ENCODE assay signal across 1 cellular context in the genomic region with DNA sequence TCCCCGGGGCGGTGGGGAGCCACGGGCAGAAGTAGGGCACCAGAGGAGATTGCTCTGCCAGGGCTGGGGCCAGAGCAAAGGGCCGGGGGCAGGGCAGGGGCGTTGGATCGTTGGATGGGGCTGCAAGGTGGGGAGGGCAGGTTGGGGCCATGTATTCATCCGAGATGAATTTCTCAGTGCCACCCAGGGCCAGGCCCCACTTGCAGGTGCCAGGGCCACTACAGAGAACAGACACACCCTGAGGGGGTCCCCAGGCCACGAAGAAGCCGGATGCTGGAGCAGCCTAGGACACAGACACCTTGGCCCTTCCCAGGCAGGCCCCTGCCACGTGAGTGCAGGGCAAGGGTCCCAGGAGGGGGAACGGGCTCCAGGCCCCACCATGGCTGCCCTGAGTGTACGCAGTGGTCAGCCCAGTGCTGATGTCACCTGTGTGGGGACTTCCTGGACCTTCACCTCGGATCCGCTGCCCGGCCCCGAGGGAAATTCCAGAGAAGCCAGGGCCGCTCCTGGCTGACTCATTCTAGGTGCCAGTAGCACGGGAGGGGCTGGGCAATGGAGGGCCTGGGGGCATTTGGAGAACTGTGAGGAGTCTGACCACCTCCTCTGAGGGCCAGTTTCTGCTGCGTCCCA.
TF ChIP-seq lines count a peak whose summit lies in the region.

No MANE protein-coding gene starts in this region.

TF ChIP-seq in HepG2, 621 proteins besides CTCF, POLR2A, EP300 and RAD21 (continued from another document and continues in another):
- TF ChIP-seq, protein P1, sequence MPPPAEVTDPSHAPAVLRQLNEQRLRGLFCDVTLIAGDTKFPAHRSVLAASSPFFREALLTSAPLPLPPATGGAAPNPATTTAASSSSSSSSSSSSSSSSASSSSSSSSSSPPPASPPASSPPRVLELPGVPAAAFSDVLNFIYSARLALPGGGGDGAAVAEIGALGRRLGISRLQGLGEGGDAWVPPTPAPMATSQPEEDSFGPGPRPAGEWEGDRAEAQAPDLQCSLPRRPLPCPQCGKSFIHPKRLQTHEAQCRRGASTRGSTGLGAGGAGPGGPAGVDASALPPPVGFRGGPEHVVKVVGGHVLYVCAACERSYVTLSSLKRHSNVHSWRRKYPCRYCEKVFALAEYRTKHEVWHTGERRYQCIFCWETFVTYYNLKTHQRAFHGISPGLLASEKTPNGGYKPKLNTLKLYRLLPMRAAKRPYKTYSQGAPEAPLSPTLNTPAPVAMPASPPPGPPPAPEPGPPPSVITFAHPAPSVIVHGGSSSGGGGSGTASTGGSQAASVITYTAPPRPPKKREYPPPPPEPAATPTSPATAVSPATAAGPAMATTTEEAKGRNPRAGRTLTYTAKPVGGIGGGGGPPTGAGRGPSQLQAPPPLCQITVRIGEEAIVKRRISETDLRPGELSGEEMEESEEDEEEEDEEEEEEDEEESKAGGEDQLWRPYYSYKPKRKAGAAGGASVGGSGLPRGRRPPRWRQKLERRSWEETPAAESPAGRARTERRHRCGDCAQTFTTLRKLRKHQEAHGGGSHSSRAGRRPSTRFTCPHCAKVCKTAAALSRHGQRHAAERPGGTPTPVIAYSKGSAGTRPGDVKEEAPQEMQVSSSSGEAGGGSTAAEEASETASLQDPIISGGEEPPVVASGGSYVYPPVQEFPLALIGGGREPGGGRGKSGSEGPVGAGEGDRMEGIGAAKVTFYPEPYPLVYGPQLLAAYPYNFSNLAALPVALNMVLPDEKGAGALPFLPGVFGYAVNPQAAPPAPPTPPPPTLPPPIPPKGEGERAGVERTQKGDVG (CRISPR knock-in tag; IDR thresholded peaks at IDR 0.05; ENCODE audit: borderline replicate concordance) = no peak
- peak; percentile 70; the same call in 1 of the 2 replicates for TF ChIP-seq ZBTB7B (CRISPR knock-in tag; IDR thresholded peaks at IDR 0.05)
- no peak for TF ChIP-seq JDP2 (CRISPR knock-in tag; IDR thresholded peaks at IDR 0.05; ENCODE audit: borderline replicate concordance)
- 0 out of 2 replicates have a peak, but pooled peaks have one; percentile 33 for TF ChIP-seq ZNF234 (CRISPR knock-in tag; conservative IDR thresholded peaks at IDR 0.05)
- no peak for TF ChIP-seq TSC22D2 (CRISPR knock-in tag; IDR thresholded peaks at IDR 0.05; ENCODE audit: borderline replicate concordance)
- no peak for TF ChIP-seq SALL2 (CRISPR knock-in tag; IDR thresholded peaks at IDR 0.05)
- peak; percentile 38 for TF ChIP-seq MEF2D (CRISPR knock-in tag; IDR thresholded peaks at IDR 0.05)
- peak; percentile 49; the same call in 1 of the 2 replicates for TF ChIP-seq ZFP36L1 (CRISPR knock-in tag; IDR thresholded peaks at IDR 0.05)
- no peak for TF ChIP-seq PLRG1 (conservative IDR thresholded peaks at IDR 0.05)
- no peak for TF ChIP-seq ZNF432 (CRISPR knock-in tag; IDR thresholded peaks at IDR 0.05; ENCODE audit: borderline replicate concordance)
- no peak for TF ChIP-seq ZNF839 (CRISPR knock-in tag; IDR thresholded peaks at IDR 0.05; ENCODE audit: borderline replicate concordance)
- TF ChIP-seq FOXO4 (CRISPR knock-in tag; conservative IDR thresholded peaks at IDR 0.05) = no peak
- TF ChIP-seq, protein P2, sequence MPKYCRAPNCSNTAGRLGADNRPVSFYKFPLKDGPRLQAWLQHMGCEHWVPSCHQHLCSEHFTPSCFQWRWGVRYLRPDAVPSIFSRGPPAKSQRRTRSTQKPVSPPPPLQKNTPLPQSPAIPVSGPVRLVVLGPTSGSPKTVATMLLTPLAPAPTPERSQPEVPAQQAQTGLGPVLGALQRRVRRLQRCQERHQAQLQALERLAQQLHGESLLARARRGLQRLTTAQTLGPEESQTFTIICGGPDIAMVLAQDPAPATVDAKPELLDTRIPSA (CRISPR knock-in tag; IDR thresholded peaks at IDR 0.05; ENCODE audit: borderline replicate concordance) = no peak
- peak; percentile 73; the same call in 1 of the 2 replicates for TF ChIP-seq ZNF607 (CRISPR knock-in tag; IDR thresholded peaks at IDR 0.05; ENCODE audit: borderline replicate concordance)
- peak; percentile 52 for TF ChIP-seq ZNF18 (CRISPR knock-in tag; IDR thresholded peaks at IDR 0.05; ENCODE audit: insufficient replicate concordance)
- TF ChIP-seq GTF2F1 (IDR thresholded peaks at IDR 0.05; ENCODE audit: low read length) = no peak
- no peak for TF ChIP-seq MLLT10 (CRISPR knock-in tag; IDR thresholded peaks at IDR 0.05)
- TF ChIP-seq, protein P3, sequence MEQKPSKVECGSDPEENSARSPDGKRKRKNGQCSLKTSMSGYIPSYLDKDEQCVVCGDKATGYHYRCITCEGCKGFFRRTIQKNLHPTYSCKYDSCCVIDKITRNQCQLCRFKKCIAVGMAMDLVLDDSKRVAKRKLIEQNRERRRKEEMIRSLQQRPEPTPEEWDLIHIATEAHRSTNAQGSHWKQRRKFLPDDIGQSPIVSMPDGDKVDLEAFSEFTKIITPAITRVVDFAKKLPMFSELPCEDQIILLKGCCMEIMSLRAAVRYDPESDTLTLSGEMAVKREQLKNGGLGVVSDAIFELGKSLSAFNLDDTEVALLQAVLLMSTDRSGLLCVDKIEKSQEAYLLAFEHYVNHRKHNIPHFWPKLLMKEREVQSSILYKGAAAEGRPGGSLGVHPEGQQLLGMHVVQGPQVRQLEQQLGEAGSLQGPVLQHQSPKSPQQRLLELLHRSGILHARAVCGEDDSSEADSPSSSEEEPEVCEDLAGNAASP (CRISPR knock-in tag; IDR thresholded peaks at IDR 0.05; ENCODE audit: borderline replicate concordance) = peak; percentile 33; the same call in 1 of the 2 replicates
- TF ChIP-seq SMAD1 (CRISPR knock-in tag; IDR thresholded peaks at IDR 0.05; ENCODE audit: borderline replicate concordance, low read depth) = no peak
- no peak for TF ChIP-seq TBX3 (IDR thresholded peaks at IDR 0.05; ENCODE audit: borderline replicate concordance)
- no peak for TF ChIP-seq GMEB1 (CRISPR knock-in tag; IDR thresholded peaks at IDR 0.05; ENCODE audit: borderline replicate concordance)
- no peak for TF ChIP-seq RERE (CRISPR knock-in tag; IDR thresholded peaks at IDR 0.05; ENCODE audit: low read depth)
- TF ChIP-seq NRL (CRISPR knock-in tag; IDR thresholded peaks at IDR 0.05; ENCODE audit: borderline replicate concordance) = no peak
- TF ChIP-seq ELF1 (CRISPR knock-in tag; IDR thresholded peaks at IDR 0.05) = peak; percentile 85
- peak; percentile 66; the same call in 1 of the 2 replicates for TF ChIP-seq ZNF335 (CRISPR knock-in tag; IDR thresholded peaks at IDR 0.05)
- TF ChIP-seq BRCA1 (CRISPR knock-in tag; IDR thresholded peaks at IDR 0.05) = no peak
- peak; percentile 90 for TF ChIP-seq ZBTB7A (CRISPR knock-in tag; IDR thresholded peaks at IDR 0.05)
- no peak for TF ChIP-seq ZNF281 (CRISPR knock-in tag; IDR thresholded peaks at IDR 0.05; ENCODE audit: borderline replicate concordance)
- no peak for TF ChIP-seq SATB2 (CRISPR knock-in tag; IDR thresholded peaks at IDR 0.05)
- peak; percentile 75 for TF ChIP-seq HDAC2 (CRISPR knock-in tag; IDR thresholded peaks at IDR 0.05)
- TF ChIP-seq, protein P4, sequence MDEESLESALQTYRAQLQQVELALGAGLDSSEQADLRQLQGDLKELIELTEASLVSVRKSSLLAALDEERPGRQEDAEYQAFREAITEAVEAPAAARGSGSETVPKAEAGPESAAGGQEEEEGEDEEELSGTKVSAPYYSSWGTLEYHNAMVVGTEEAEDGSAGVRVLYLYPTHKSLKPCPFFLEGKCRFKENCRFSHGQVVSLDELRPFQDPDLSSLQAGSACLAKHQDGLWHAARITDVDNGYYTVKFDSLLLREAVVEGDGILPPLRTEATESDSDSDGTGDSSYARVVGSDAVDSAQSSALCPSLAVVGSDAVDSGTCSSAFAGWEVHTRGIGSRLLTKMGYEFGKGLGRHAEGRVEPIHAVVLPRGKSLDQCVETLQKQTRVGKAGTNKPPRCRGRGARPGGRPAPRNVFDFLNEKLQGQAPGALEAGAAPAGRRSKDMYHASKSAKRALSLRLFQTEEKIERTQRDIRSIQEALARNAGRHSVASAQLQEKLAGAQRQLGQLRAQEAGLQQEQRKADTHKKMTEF (CRISPR knock-in tag; IDR thresholded peaks at IDR 0.05) = peak; percentile 63
- peak; percentile 21; the same call in 1 of the 2 replicates for TF ChIP-seq HMG20A (CRISPR knock-in tag; IDR thresholded peaks at IDR 0.05; ENCODE audit: borderline replicate concordance)
- no peak for TF ChIP-seq ZNF747 (CRISPR knock-in tag; IDR thresholded peaks at IDR 0.05; ENCODE audit: borderline replicate concordance)
- no peak for TF ChIP-seq GABPA (IDR thresholded peaks at IDR 0.05; ENCODE audit: low read depth, low read length)
- TF ChIP-seq GABPA (CRISPR knock-in tag; IDR thresholded peaks at IDR 0.05; ENCODE audit: low read depth) = peak; percentile 28; the same call in 1 of the 2 replicates
- no peak for TF ChIP-seq TCF12 (IDR thresholded peaks at IDR 0.05)
- no peak for TF ChIP-seq TCF12 (CRISPR knock-in tag; IDR thresholded peaks at IDR 0.05)
